In the genomic region with DNA sequence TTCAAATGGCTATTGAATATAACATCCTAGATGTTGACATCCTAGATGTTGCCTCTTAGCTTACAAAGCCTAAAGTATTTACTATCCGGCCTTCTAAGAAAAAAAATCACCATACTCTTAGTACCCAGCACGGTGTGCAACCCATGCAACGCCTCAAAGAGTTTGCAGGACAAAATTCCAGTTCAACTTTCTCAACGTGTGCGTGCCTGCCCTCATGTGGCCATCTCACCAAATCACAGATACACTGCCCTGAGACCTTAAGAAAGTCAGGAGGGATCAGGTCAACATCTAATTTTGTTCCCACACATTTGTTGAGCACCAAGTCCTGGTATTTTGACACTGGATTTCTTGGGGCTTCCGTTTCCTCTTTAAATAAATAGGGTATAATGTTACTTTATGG, we compare ENCODE assay signal across 8 cellular contexts.
DNase-seq lines count a peak whose midpoint lies in the region; ATAC-seq, FAIRE-seq and TF ChIP-seq lines count a peak whose summit lies in the region.

No MANE protein-coding gene starts in this region.

- no peak for TF ChIP-seq POLR2A in GM12891 (IDR thresholded peaks at IDR 0.05; ENCODE audit: low read depth, low read length)

- peak; percentile 55 for FAIRE-seq in GM12891 (lab: Jason Lieb, UNC)

- TF ChIP-seq CTCF in AG10803 (conservative IDR thresholded peaks at IDR 0.05; ENCODE audit: low read length) (peak; percentile 60), RWPE1 (conservative IDR thresholded peaks at IDR 0.05; ENCODE audit: low read depth) (peak; percentile 55)

- peak; percentile 35 for DNase-seq in AG10803 (ENCODE audit: low read depth)
- DNase-seq in GM12891 (ENCODE audit: insufficient read length, low spot score): no peak
- DNase-seq in RWPE1 (ENCODE audit: low spot score): peak; percentile 38
- DNase-seq in hepatic stellate cell (ENCODE audit: low spot score): peak; percentile 70
- no peak for DNase-seq in NCI-H446 treated with DMSO at 0.1 percent for 48 hours (lab: John Stamatoyannopoulos, UW)
- DNase-seq in pons (ENCODE audit: low spot score): no peak

- H3K27ac ChIP-seq in RWPE1: no peak overlapping the region

- POLR2A ChIA-PET in RWPE1 (lab: Yijun Ruan, JAX; ENCODE audit: low non-redundant PET): no interaction called here

- CTCF ChIA-PET in RWPE1 (lab: Yijun Ruan, JAX): interaction anchor here (0.6 kb wide), 2 partner anchors 464 to 1513 kb away, joined by 5 to 8 read pairs; no protein-coding TSS in a partner anchor

- no peak for ATAC-seq in HG03196 (IDR thresholded peaks at IDR 0.05; ENCODE audit: unreplicated experiment)
- ATAC-seq in HG02759 (IDR thresholded peaks at IDR 0.05; ENCODE audit: unreplicated experiment): no peak

- H3K4me3 ChIP-seq in AG10803 (ENCODE audit: low read length): no peak overlapping the region

TF ChIP-seq in GM12891, 5 proteins besides CTCF, POLR2A, EP300 and RAD21:
- TF ChIP-seq TAF1 (IDR thresholded peaks at IDR 0.05; ENCODE audit: low read depth, low read length): no peak
- TF ChIP-seq SPI1 (IDR thresholded peaks at IDR 0.05; ENCODE audit: low read depth, low read length): no peak
- no peak for TF ChIP-seq POU2F2 (IDR thresholded peaks at IDR 0.05; ENCODE audit: low read depth, low read length)
- TF ChIP-seq PAX5 (IDR thresholded peaks at IDR 0.05; ENCODE audit: insufficient read depth, low read length, severe bottlenecking): no peak
- no peak for TF ChIP-seq POLR2AphosphoS5 (IDR thresholded peaks at IDR 0.05; ENCODE audit: low read depth, low read length)

Comparison
In these comparisons a context has a peak if more than half of its experiments do, and no peak if none do; other contexts are left out.
1. DNase-seq: peak in AG10803 (single experiment), RWPE1 (single experiment) and hepatic stellate cell (single experiment); none in GM12891 (single experiment), NCI-H446 treated with DMSO at 0.1 percent for 48 hours (single experiment) and pons (single experiment).